ENCODE assay signal across 29 cellular contexts in genomic region chr11:112267188-112267591, GRCh38. TPM values are rescaled to one million over a fixed set of nuclear protein-coding genes. Genes with fewer than 3 reads are reported as not detected.
"Had no signal": no experiment of that assay in that cellular context is flagged by ENCODE, and none has a peak within 500 bp of the region (broad histone marks: within the 10 kb centered on the region; RNA-seq: fewer than 3 reads in every experiment).

No MANE protein-coding gene starts in this region.

- H3K27me3 ChIP-seq: body of pancreas, upper lobe of right lung had no signal

- H3K36me3 ChIP-seq: lower lobe of right lung, upper lobe of right lung had no signal

- H3K9me3 ChIP-seq: body of pancreas, lower lobe of right lung, upper lobe of right lung had no signal

- H3K4me3 ChIP-seq: body of pancreas, lower lobe of right lung, upper lobe of right lung had no signal

- DNase-seq: activated CD4-positive, alpha-beta T cell treated with anti-CD3 and anti-CD28 coated beads, Interleukin-2, amount 10 ng/mL, durations not matched to agents 7 days and 5 days; activated CD4-positive, CD25-positive, alpha-beta regulatory T cell treated with anti-CD3 and anti-CD28 coated beads, Interleukin-2, amount 50 U/mL, for 72 hours; activated CD8-positive, alpha-beta memory T cell treated with anti-CD3 and anti-CD28 coated beads, Interleukin-2, amount 10 ng/mL, durations not matched to agents 7 days and 5 days; activated CD8-positive, alpha-beta T cell treated with anti-CD3 and anti-CD28 coated beads for 36 hours; activated gamma-delta T cell; activated naive CD4-positive, alpha-beta T cell treated with anti-CD3 and anti-CD28 coated beads, Interleukin-2, amount 50 U/mL, for 16 hours; activated naive CD8-positive, alpha-beta T cell treated with anti-CD3 and anti-CD28 coated beads, Interleukin-2, amount 50 U/mL, for 24 hours; activated T-cell treated with anti-CD3 and anti-CD28 coated beads for 4 hours; body of pancreas; central memory CD4-positive, alpha-beta T cell; effector memory CD4-positive, alpha-beta T cell; foreskin melanocyte; hypothalamus; left colon; lower lobe of right lung; naive thymus-derived CD8-positive, alpha-beta T cell; retina; stimulated activated CD4-positive, alpha-beta T cell treated with anti-CD3 and anti-CD28 coated beads, Interleukin-4, amount 100 ng/mL, for 4 hours; stimulated activated naive CD8-positive, alpha-beta T cell treated with anti-CD3 and anti-CD28 coated beads, Interleukin-15, Interleukin-2, amounts not matched to agents 100 U/mL and 50 U/mL, for 24 hours; upper lobe of right lung had no signal

- H3K36me3 Mint-ChIP-seq: activated CD8-positive, alpha-beta memory T cell treated with anti-CD3 and anti-CD28 coated beads, Interleukin-2, amount 10 ng/mL, durations not matched to agents 7 days and 5 days; naive thymus-derived CD8-positive, alpha-beta T cell had no signal

- H3K4me1 ChIP-seq: lower lobe of right lung, upper lobe of right lung had no signal

- H3K4me1 Mint-ChIP-seq: activated CD4-positive, alpha-beta T cell treated with anti-CD3 and anti-CD28 coated beads, Interleukin-2, amount 10 ng/mL, durations not matched to agents 7 days and 5 days; activated CD8-positive, alpha-beta memory T cell treated with anti-CD3 and anti-CD28 coated beads, Interleukin-2, amount 10 ng/mL, durations not matched to agents 7 days and 5 days; activated naive CD8-positive, alpha-beta T cell treated with anti-CD3 and anti-CD28 coated beads, Interleukin-2, amount 50 U/mL, for 24 hours had no signal

- H3K27me3 Mint-ChIP-seq: activated CD4-positive, alpha-beta T cell treated with anti-CD3 and anti-CD28 coated beads, Interleukin-2, amount 10 ng/mL, durations not matched to agents 7 days and 5 days; activated CD8-positive, alpha-beta memory T cell treated with anti-CD3 and anti-CD28 coated beads, Interleukin-2, amount 10 ng/mL, durations not matched to agents 7 days and 5 days; activated CD8-positive, alpha-beta T cell treated with anti-CD3 and anti-CD28 coated beads for 36 hours; activated naive CD8-positive, alpha-beta T cell treated with anti-CD3 and anti-CD28 coated beads, Interleukin-2, amount 50 U/mL, for 24 hours; naive thymus-derived CD8-positive, alpha-beta T cell had no signal

- H3K4me3 Mint-ChIP-seq: activated CD4-positive, alpha-beta T cell treated with anti-CD3 and anti-CD28 coated beads, Interleukin-2, amount 10 ng/mL, durations not matched to agents 7 days and 5 days; activated CD8-positive, alpha-beta memory T cell treated with anti-CD3 and anti-CD28 coated beads, Interleukin-2, amount 10 ng/mL, durations not matched to agents 7 days and 5 days; activated CD8-positive, alpha-beta T cell treated with anti-CD3 and anti-CD28 coated beads for 36 hours; activated naive CD8-positive, alpha-beta T cell treated with anti-CD3 and anti-CD28 coated beads, Interleukin-2, amount 50 U/mL, for 24 hours; activated T-helper 1 cell treated with anti-CD3 and anti-CD28 coated beads, Interleukin-12 subunit alpha, Interleukin-12 subunit beta, Interleukin-2, Interleukin-4 antibody, amounts not matched to agents 30 ng/mL and 10 ng/mL and 1 ng/mL, durations not matched to agents 14 hours and 24 hours and 36 hours; naive thymus-derived CD8-positive, alpha-beta T cell had no signal

- H3K27ac Mint-ChIP-seq: activated CD4-positive, alpha-beta T cell treated with anti-CD3 and anti-CD28 coated beads, Interleukin-2, amount 10 ng/mL, durations not matched to agents 7 days and 5 days; activated CD8-positive, alpha-beta memory T cell treated with anti-CD3 and anti-CD28 coated beads, Interleukin-2, amount 10 ng/mL, durations not matched to agents 7 days and 5 days; activated CD8-positive, alpha-beta T cell treated with anti-CD3 and anti-CD28 coated beads for 36 hours; activated naive CD8-positive, alpha-beta T cell treated with anti-CD3 and anti-CD28 coated beads, Interleukin-2, amount 50 U/mL, for 24 hours; activated T-helper 1 cell treated with anti-CD3 and anti-CD28 coated beads, Interleukin-12 subunit alpha, Interleukin-12 subunit beta, Interleukin-2, Interleukin-4 antibody, amounts not matched to agents 30 ng/mL and 10 ng/mL and 1 ng/mL, durations not matched to agents 14 hours and 24 hours and 36 hours; naive thymus-derived CD8-positive, alpha-beta T cell; progenitor cell of endocrine pancreas had no signal

- ATAC-seq: activated CD8-positive, alpha-beta memory T cell treated with anti-CD3 and anti-CD28 coated beads, Interleukin-2, amount 10 ng/mL, durations not matched to agents 7 days and 5 days; activated CD8-positive, alpha-beta T cell treated with anti-CD3 and anti-CD28 coated beads for 36 hours; activated naive CD8-positive, alpha-beta T cell treated with anti-CD3 and anti-CD28 coated beads, Interleukin-2, amount 50 U/mL, for 24 hours; body of pancreas; esophagus mucosa; left colon; lower lobe of right lung; naive thymus-derived CD8-positive, alpha-beta T cell; stimulated activated naive CD8-positive, alpha-beta T cell treated with anti-CD3 and anti-CD28 coated beads, Interleukin-15, Interleukin-2, amounts not matched to agents 100 U/mL and 50 U/mL, for 24 hours; upper lobe of right lung had no signal

- H3K27ac ChIP-seq: body of pancreas, lower lobe of right lung, upper lobe of right lung, VCaP had no signal

- H3K9me3 Mint-ChIP-seq: activated CD4-positive, alpha-beta T cell treated with anti-CD3 and anti-CD28 coated beads, Interleukin-2, amount 10 ng/mL, durations not matched to agents 7 days and 5 days; activated CD8-positive, alpha-beta T cell treated with anti-CD3 and anti-CD28 coated beads for 36 hours; activated naive CD8-positive, alpha-beta T cell treated with anti-CD3 and anti-CD28 coated beads, Interleukin-2, amount 50 U/mL, for 24 hours; activated T-helper 1 cell treated with anti-CD3 and anti-CD28 coated beads, Interleukin-12 subunit alpha, Interleukin-12 subunit beta, Interleukin-2, Interleukin-4 antibody, amounts not matched to agents 30 ng/mL and 10 ng/mL and 1 ng/mL, durations not matched to agents 14 hours and 24 hours and 36 hours; naive thymus-derived CD8-positive, alpha-beta T cell had no signal

RNA-seq across cellular contexts. Expression of gene PLET1, which starts 6.5 kb away (rescaled TPM):
- total RNA-seq: activated CD4-positive, alpha-beta T cell treated with anti-CD3 and anti-CD28 coated beads, Interleukin-2, amount 10 ng/mL, durations not matched to agents 7 days and 5 days; activated CD8-positive, alpha-beta memory T cell treated with anti-CD3 and anti-CD28 coated beads, Interleukin-2, amount 10 ng/mL, durations not matched to agents 7 days and 5 days; activated CD8-positive, alpha-beta T cell treated with anti-CD3 and anti-CD28 coated beads for 36 hours; activated T-helper 1 cell treated with anti-CD3 and anti-CD28 coated beads, Interleukin-12 subunit alpha, Interleukin-12 subunit beta, Interleukin-2, Interleukin-4 antibody, amounts not matched to agents 30 ng/mL and 10 ng/mL and 1 ng/mL, durations not matched to agents 14 hours and 24 hours and 36 hours; body of pancreas; dermis microvascular lymphatic vessel endothelial cell; esophagus mucosa; left colon; lower lobe of right lung; mesenteric fat pad; naive thymus-derived CD8-positive, alpha-beta T cell; osteoblast; progenitor cell of endocrine pancreas; subcutaneous adipose tissue; T-helper 2 cell treated with Interferon-gamma antibody and Interleukin-4, amounts not matched to agents 100 ng/mL and 5 ng/mL, for 36 hours; upper lobe of right lung had no signal
- polyA plus RNA-seq: naive thymus-derived CD8-positive, alpha-beta T cell had no signal
